In genomic region chr12:130993759-130994670, GRCh38 we compare ENCODE assay signal across 24 cellular contexts. TPM values are rescaled to one million over a fixed set of nuclear protein-coding genes. Genes with fewer than 3 reads are reported as not detected.
DNase-seq lines count a peak whose midpoint lies in the region; ATAC-seq and TF ChIP-seq lines count a peak whose summit lies in the region.
"Had no signal": no experiment of that assay in that cellular context is flagged by ENCODE, and none has a peak within 500 bp of the region (broad histone marks: within the 10 kb centered on the region; RNA-seq: fewer than 3 reads in every experiment).

No MANE protein-coding gene starts in this region.

- 92 to 96% (median 95%) methylated on average over 32 of the region's 32 CpGs for WGBS in spleen, 5 donors

- POLR2A ChIA-PET in HEK293T (lab: Yijun Ruan, JAX), result no interaction called here

- H3K4me3 ChIP-seq in left ventricle myocardium inferior (no peak overlapping the region), spleen (no peak overlapping the region)
- H3K4me3 ChIP-seq: thoracic aorta had no signal

- H3K9me3 ChIP-seq in left ventricle myocardium inferior (replicated peaks) (no peaks in the 10 kb centered on the region), spleen (peaks cover 0 to 10% (median 0%) of the 10 kb centered on the region in 8 donors)
- H3K9me3 ChIP-seq: thoracic aorta had no signal

- intact Hi-C loops in left ventricle myocardium inferior (cut with micrococcal nuclease) (no loop called here), spleen (cut with DNase I; ENCODE audit: low total_unique reads) (no loop called here)

- DNase-seq in HEK293T (ENCODE audit: extremely low spot score), result no peak
- DNase-seq in NCI-H2227 (lab: John Stamatoyannopoulos, UW; ENCODE audit: unreplicated experiment), result peak; percentile 83
- peak; percentile 13 for DNase-seq in left ventricle myocardium inferior
- peak; percentile 65 for DNase-seq in spleen
- DNase-seq in kidney glomerular epithelial cell (lab: John Stamatoyannopoulos, UW), result no peak
- DNase-seq: activated CD4-positive, alpha-beta T cell treated with anti-CD3 and anti-CD28 coated beads for 1 hour; activated naive CD4-positive, alpha-beta T cell treated with anti-CD3 and anti-CD28 coated beads for 36 hours; activated T-cell treated with anti-CD3 and anti-CD28 coated beads, Interleukin-2, amount 50 U/mL, for 48 hours; amniotic stem cell; CD8-positive, alpha-beta T cell; DMS153; GF-D8; Kasumi-1; kidney; NCI-H1048; NCI-H2107; NCI-H526; stimulated activated CD4-positive, alpha-beta T cell treated with anti-CD3 and anti-CD28 coated beads, Interleukin-1b, Interleukin-23, amount 100 ng/mL, for 48 hours had no signal

- TF ChIP-seq CTCF in left ventricle myocardium inferior (IDR thresholded peaks at IDR 0.05; ENCODE audit: borderline replicate concordance) (no peak), spleen (IDR thresholded peaks at IDR 0.05 in 8 of 11, conservative IDR thresholded peaks at IDR 0.05 in 3 of 11) (no peak)

- no peak for ATAC-seq in GM21528 (IDR thresholded peaks at IDR 0.05; ENCODE audit: low FRiP score, unreplicated experiment)
- ATAC-seq in GM21360 (IDR thresholded peaks at IDR 0.05; ENCODE audit: unreplicated experiment), result no peak
- ATAC-seq: CD8-positive, alpha-beta T cell; stimulated activated memory B cell treated with anti-CD40 and anti-IgM and Interleukin-4, amounts not matched to agents 10 μg/mL and 1 μg/mL and 100 μg/mL, for 72 hours had no signal

- H3K27ac ChIP-seq in left ventricle myocardium inferior (replicated peaks) (no peak overlapping the region), spleen (no peak overlapping the region)
- H3K27ac ChIP-seq: thoracic aorta had no signal

- H3K36me3 ChIP-seq in left ventricle myocardium inferior (peaks cover 46% of the 10 kb centered on the region), spleen (no peaks in the 10 kb centered on the region)
- H3K36me3 ChIP-seq: thoracic aorta had no signal

- H3K4me1 ChIP-seq in left ventricle myocardium inferior (peaks cover 5% of the 10 kb centered on the region), spleen (no peaks in the 10 kb centered on the region)

- no peak for TF ChIP-seq POLR2A in spleen (IDR thresholded peaks at IDR 0.05)

- H3K27me3 ChIP-seq in left ventricle myocardium inferior (ENCODE audit: low read depth) (no peaks in the 10 kb centered on the region), spleen (replicated peaks in 1 of 7) (peaks cover 0 to 19% (median 0%) of the 10 kb centered on the region in 7 donors)

- CTCF ChIA-PET in HEK293T (lab: Yijun Ruan, JAX), result no interaction called here

TF ChIP-seq in HEK293T, 16 proteins besides CTCF, POLR2A, EP300 and RAD21:
- TF ChIP-seq PKNOX1 (IDR thresholded peaks at IDR 0.05) (peak; percentile 72), CTBP1 (IDR thresholded peaks at IDR 0.05; ENCODE audit: borderline replicate concordance) (no peak)

RNA-seq across cellular contexts. Expression of gene ADGRD1, which starts 40.3 kb away (rescaled TPM):
- 99.5 TPM for total RNA-seq in left ventricle myocardium inferior
- 1 to 10 TPM; 3.4 to 9.7 (median 6.9) TPM for total RNA-seq in spleen
- 1 to 10 TPM in 2 of 3 donors, under 1 TPM in 1; 0.89 to 1.5 (median 1.4) TPM for polyA plus RNA-seq in spleen
- total RNA-seq: activated naive CD4-positive, alpha-beta T cell treated with anti-CD3 and anti-CD28 coated beads for 36 hours; bronchial epithelial cell; CD8-positive, alpha-beta T cell; RPMI7951 had no signal

Comparison
In these comparisons a context has a peak if more than half of its experiments do, and no peak if none do; other contexts are left out.
1. DNase-seq: peak in NCI-H2227 (single experiment), left ventricle myocardium inferior (single experiment) and spleen (single experiment); none in HEK293T (single experiment) and kidney glomerular epithelial cell (single experiment).